ENCODE assay signal across 12 cellular contexts in the genomic region with DNA sequence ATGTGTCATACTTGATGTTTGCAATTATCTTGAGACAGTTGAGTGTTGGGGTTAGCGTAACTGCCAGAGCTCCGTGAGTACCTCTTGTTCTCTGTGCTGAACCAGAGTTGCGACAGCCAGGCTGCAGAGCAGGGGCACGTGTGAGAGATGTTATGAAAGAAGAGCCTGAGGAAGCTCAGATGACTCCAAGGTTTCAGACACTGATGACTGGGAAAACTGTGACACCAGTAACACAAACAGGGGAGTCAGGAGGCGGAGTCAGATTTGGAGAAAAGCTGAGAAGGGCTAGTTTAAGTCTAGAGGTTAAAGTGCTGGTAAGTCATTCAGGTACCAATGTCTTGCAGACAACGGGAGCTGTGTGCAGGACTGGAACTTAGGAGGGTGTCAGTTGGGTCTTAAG. TPM values are rescaled to one million over a fixed set of nuclear protein-coding genes. Genes with fewer than 3 reads are reported as not detected.
A peak's percentile ranks its signal among the peaks of the same experiment; 100 is the strongest.
DNase-seq lines count a peak whose midpoint lies in the region; ATAC-seq lines count a peak whose summit lies in the region.
"Had no signal": no experiment of that assay in that cellular context is flagged by ENCODE, and none has a peak within 500 bp of the region (broad histone marks: within the 10 kb centered on the region; RNA-seq: fewer than 3 reads in every experiment).

No MANE protein-coding gene starts in this region.

- H4K91ac ChIP-seq in trophoblast cell (ENCODE audit: low read depth, low read length), result no peak overlapping the region

- intact Hi-C loops in Right ventricle myocardium inferior (cut with DNase I), result loop anchor here (5.0 kb wide), 1 partner anchor 170 kb away; the partner anchor contains the start of gene HDDC3

- no peak overlapping the region for H4K8ac ChIP-seq in trophoblast cell (ENCODE audit: low read depth, low read length)

- H3K4me3 ChIP-seq in trophoblast cell (ENCODE audit: low read depth, low read length), result no peak overlapping the region
- H3K4me3 ChIP-seq: Peyer's patch had no signal

- H3K79me2 ChIP-seq in trophoblast cell (ENCODE audit: control insufficient read depth, insufficient read depth, low read length, poor library complexity), result no peaks in the 10 kb centered on the region

- no peak overlapping the region for H2BK120ac ChIP-seq in trophoblast cell (ENCODE audit: insufficient read depth, low read length, poor library complexity)

- no peak overlapping the region for H4K12ac ChIP-seq in trophoblast cell (ENCODE audit: low read depth, low read length)

- H3K4me1 ChIP-seq in trophoblast cell (ENCODE audit: control insufficient read depth in 1 of 2, insufficient read depth in 2 of 2, low read length in 2 of 2), result no peaks in the 10 kb centered on the region
- H3K4me1 ChIP-seq: Peyer's patch had no signal

- H2AK5ac ChIP-seq in trophoblast cell (ENCODE audit: low read length), result no peak overlapping the region

- DNase-seq in GF-D8 (lab: John Stamatoyannopoulos, UW) (peak; percentile 90), SKM-1 treated with dmso at 0.1 percent for 144 hours (lab: John Stamatoyannopoulos, UW; ENCODE audit: unreplicated experiment) (peak; percentile 78), Right ventricle myocardium inferior (ENCODE audit: missing footprints) (peak; percentile 89), trophoblast cell (peak; percentile 23 to 42), T-helper 9 cell (no peak), COR-L47 (lab: John Stamatoyannopoulos, UW) (no peak), 8988T (no peak)
- DNase-seq: activated CD8-positive, alpha-beta T cell treated with anti-CD3 and anti-CD28 coated beads for 36 hours; immature natural killer cell; NCI-H1092 had no signal

- H3K79me1 ChIP-seq in trophoblast cell (ENCODE audit: low read length), result no peaks in the 10 kb centered on the region

- H3K4me2 ChIP-seq in trophoblast cell (ENCODE audit: low read length), result no peak overlapping the region

- no peak overlapping the region for H2AFZ ChIP-seq in trophoblast cell (ENCODE audit: insufficient read depth, low read length, poor library complexity)

- no peaks in the 10 kb centered on the region for H3K9me3 ChIP-seq in trophoblast cell (ENCODE audit: insufficient read depth, low read depth, low read length)
- H3K9me3 ChIP-seq: Peyer's patch had no signal

- H3K23ac ChIP-seq in trophoblast cell (ENCODE audit: low read length), result no peak overlapping the region

- no peak overlapping the region for H3K18ac ChIP-seq in trophoblast cell (ENCODE audit: low read length)

- H3K14ac ChIP-seq in trophoblast cell (ENCODE audit: low read length), result no peak overlapping the region

- no peak overlapping the region for H3K9ac ChIP-seq in trophoblast cell (ENCODE audit: low read length)

- H3K4ac ChIP-seq in trophoblast cell (ENCODE audit: low read depth, low read length), result no peak overlapping the region

- ATAC-seq in Right ventricle myocardium inferior, result peak; percentile 95
- ATAC-seq in GM21367 (IDR thresholded peaks at IDR 0.05; ENCODE audit: unreplicated experiment), result no peak
- ATAC-seq: activated CD8-positive, alpha-beta T cell treated with anti-CD3 and anti-CD28 coated beads for 36 hours had no signal

- H3K27me3 ChIP-seq in trophoblast cell (ENCODE audit: insufficient read depth, low read length), result no peaks in the 10 kb centered on the region
- H3K27me3 ChIP-seq: Peyer's patch had no signal

- H2BK12ac ChIP-seq in trophoblast cell (ENCODE audit: low read length), result no peak overlapping the region

- H2BK5ac ChIP-seq in trophoblast cell (ENCODE audit: low read depth, low read length, poor library complexity), result no peak overlapping the region

- peaks cover 3 to 8% of the 10 kb centered on the region in 2 experiments for H3K36me3 ChIP-seq in trophoblast cell (ENCODE audit: control insufficient read depth in 1 of 2, insufficient read depth in 2 of 2, low read length in 2 of 2)
- H3K36me3 ChIP-seq: Peyer's patch had no signal

- WGBS in trophoblast cell (ENCODE audit: extremely low coverage, insufficient coverage, insufficient read length), result no CpG with 5 or more reads among the region's 6 CpGs

- H3K27ac ChIP-seq in trophoblast cell (ENCODE audit: low read depth, low read length), result no peak overlapping the region
- H3K27ac ChIP-seq: Peyer's patch had no signal

RNA-seq across cellular contexts. Expression of gene BLM, which starts 45.0 kb away (rescaled TPM):
- total RNA-seq in Right ventricle myocardium inferior, result 26.6 TPM
- polyA plus RNA-seq in trophoblast cell (2013), result 15.0 and 15.9 TPM in 2 replicates

Comparison
In these comparisons a context has a peak if more than half of its experiments do, and no peak if none do; other contexts are left out.
1. DNase-seq: peak in GF-D8 (single experiment), SKM-1 treated with dmso at 0.1 percent for 144 hours (single experiment), Right ventricle myocardium inferior (single experiment) and trophoblast cell (2 of 2); none in T-helper 9 cell (single experiment), COR-L47 (single experiment) and 8988T (single experiment).